ENCODE assay signal across 1 cellular context in genomic region chr5:10254686-10255085, GRCh38.
TF ChIP-seq lines count a peak whose summit lies in the region.

No MANE protein-coding gene starts in this region.

TF ChIP-seq in IMR-90, 13 proteins besides CTCF, POLR2A, EP300 and RAD21:
- TF ChIP-seq CHD1 (IDR thresholded peaks at IDR 0.05; ENCODE audit: low read depth, low read length), result no peak
- TF ChIP-seq FOS (IDR thresholded peaks at IDR 0.05; ENCODE audit: low read depth, low read length), result no peak
- TF ChIP-seq RCOR1 (IDR thresholded peaks at IDR 0.05; ENCODE audit: insufficient replicate concordance, low read length), result no peak
- no peak for TF ChIP-seq ELK1 (IDR thresholded peaks at IDR 0.05; ENCODE audit: borderline replicate concordance, low read depth, low read length)
- TF ChIP-seq NFE2L2 (IDR thresholded peaks at IDR 0.05; ENCODE audit: low read depth, low read length), result no peak
- TF ChIP-seq USF2 (IDR thresholded peaks at IDR 0.05; ENCODE audit: low read depth, low read length), result no peak
- no peak for TF ChIP-seq CEBPB (IDR thresholded peaks at IDR 0.05; ENCODE audit: low read depth, low read length)
- TF ChIP-seq MAFK (IDR thresholded peaks at IDR 0.05; ENCODE audit: low read depth, low read length), result no peak
- TF ChIP-seq MXI1 (IDR thresholded peaks at IDR 0.05; ENCODE audit: borderline replicate concordance, low read depth, low read length), result no peak
- TF ChIP-seq MAZ (IDR thresholded peaks at IDR 0.05; ENCODE audit: borderline replicate concordance, low read depth, low read length), result no peak
- no peak for TF ChIP-seq SMC3 (IDR thresholded peaks at IDR 0.05; ENCODE audit: low read depth, low read length)
- TF ChIP-seq BHLHE40 (IDR thresholded peaks at IDR 0.05; ENCODE audit: low read depth, low read length), result no peak
- TF ChIP-seq RFX5 (IDR thresholded peaks at IDR 0.05; ENCODE audit: low read depth, low read length), result no peak
